ENCODE assay signal across 8 cellular contexts in the genomic region with DNA sequence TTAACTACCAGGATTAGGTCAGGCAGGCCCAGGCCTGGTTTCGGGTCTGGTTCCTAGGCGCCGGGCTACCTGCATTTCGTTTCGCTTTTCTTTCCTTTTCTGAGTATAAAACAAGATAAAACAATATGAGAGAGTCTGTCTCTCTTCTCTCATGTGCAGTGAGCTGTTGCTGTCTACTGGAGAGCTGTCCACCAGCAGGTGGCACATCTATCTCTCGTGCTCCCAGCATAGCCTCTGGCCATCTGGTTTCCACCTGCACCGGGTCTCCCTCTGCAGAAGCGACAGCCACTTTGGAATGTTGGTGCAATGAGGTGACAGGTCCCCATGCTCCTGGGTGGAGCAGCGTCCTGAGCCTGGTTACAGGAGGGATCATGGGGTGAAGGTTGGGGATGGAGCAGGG. TPM values are rescaled to one million over a fixed set of nuclear protein-coding genes. Genes with fewer than 3 reads are reported as not detected.
DNase-seq lines count a peak whose midpoint lies in the region; ATAC-seq and TF ChIP-seq lines count a peak whose summit lies in the region.

No MANE protein-coding gene starts in this region.

- H3K27ac ChIP-seq in cardiac muscle cell: no peak overlapping the region

- POLR2A ChIA-PET in BJ (lab: Charles Lee): no interaction called here

- peaks cover 3% of the 10 kb centered on the region for H3K27me3 Mint-ChIP-seq in activated naive CD4-positive, alpha-beta T cell treated with anti-CD3 and anti-CD28 coated beads, Interleukin-2, amount 50 U/mL, for 24 hours

- CTCF ChIA-PET in BJ (lab: Yijun Ruan, JAX): interaction anchor here (0.6 to 6.6 kb wide), 22 partner anchors 9 to 362 kb away, joined by 3 to 83 read pairs (median 4); a partner anchor contains a TSS

- no peak for ATAC-seq in HG03571 (IDR thresholded peaks at IDR 0.05; ENCODE audit: unreplicated experiment)

- H3K4me1 Mint-ChIP-seq in activated naive CD4-positive, alpha-beta T cell treated with anti-CD3 and anti-CD28 coated beads, Interleukin-2, amount 50 U/mL, for 24 hours: peaks cover 16% of the 10 kb centered on the region

- no peaks in the 10 kb centered on the region for H3K4me1 ChIP-seq in cardiac muscle cell (ENCODE audit: low read depth)

- H3K27me3 ChIP-seq in BJ (ENCODE audit: control insufficient read depth, insufficient read depth, low read length) (no peaks in the 10 kb centered on the region), cardiac muscle cell (no peaks in the 10 kb centered on the region)

- no peaks in the 10 kb centered on the region for H3K36me3 ChIP-seq in BJ (ENCODE audit: control insufficient read depth, insufficient read depth, low read length)
- H3K36me3 ChIP-seq in cardiac muscle cell: no peaks in the 10 kb centered on the region

- H3K27ac Mint-ChIP-seq in activated naive CD4-positive, alpha-beta T cell treated with anti-CD3 and anti-CD28 coated beads, Interleukin-2, amount 50 U/mL, for 24 hours: no peak overlapping the region

- no peak overlapping the region for H3K4me3 ChIP-seq in BJ (ENCODE audit: low read depth, low read length)
- H3K4me3 ChIP-seq in cardiac muscle cell: no peak overlapping the region

- no peak for DNase-seq in BJ (ENCODE audit: low read depth)
- DNase-seq in GM19240 (ENCODE audit: insufficient read length, low spot score): peak; percentile 36
- peak; percentile 80 for DNase-seq in NCI-H748 (lab: John Stamatoyannopoulos, UW; ENCODE audit: unreplicated experiment)
- peak; percentile 72 to 80 for DNase-seq in cardiac muscle cell (ENCODE audit: low read depth in 1 of 2, low spot score in 1 of 2)
- DNase-seq in renal cortical epithelial cell (ENCODE audit: low read depth): peak; percentile 42
- DNase-seq in activated gamma-delta T cell (lab: John Stamatoyannopoulos, UW): no peak

- H3K4me3 Mint-ChIP-seq in activated naive CD4-positive, alpha-beta T cell treated with anti-CD3 and anti-CD28 coated beads, Interleukin-2, amount 50 U/mL, for 24 hours: peak overlapping the region; percentile 78

- H3K9me3 Mint-ChIP-seq in activated naive CD4-positive, alpha-beta T cell treated with anti-CD3 and anti-CD28 coated beads, Interleukin-2, amount 50 U/mL, for 24 hours: no peaks in the 10 kb centered on the region

- H3K36me3 Mint-ChIP-seq in activated naive CD4-positive, alpha-beta T cell treated with anti-CD3 and anti-CD28 coated beads, Interleukin-2, amount 50 U/mL, for 24 hours: no peaks in the 10 kb centered on the region

- TF ChIP-seq CTCF in BJ (IDR thresholded peaks at IDR 0.05; ENCODE audit: insufficient read depth, low read depth, low read length) (peak; percentile 79), cardiac muscle cell (IDR thresholded peaks at IDR 0.05; ENCODE audit: low read depth, low read length) (peak; percentile 82)

- H3K9me3 ChIP-seq in cardiac muscle cell (ENCODE audit: low read depth): no peaks in the 10 kb centered on the region

RNA-seq across cellular contexts. Expression of a gene that starts 27.7 kb away (rescaled TPM):
- 0.58 and 1.0 TPM in 2 replicates for polyA plus RNA-seq in BJ (2011; rRNA removed)
- polyA minus RNA-seq in BJ (2011; rRNA and poly(A)+ RNA removed): 0.31 and 0.66 TPM in 2 replicates
- total RNA-seq in cardiac muscle cell: 0.60 and 0.67 TPM in 2 replicates
- 0.35 and 0.56 TPM in 2 replicates for polyA plus RNA-seq in cardiac muscle cell
- 0.30 TPM in 1 of 2 replicates, not detected in the other for total RNA-seq in renal cortical epithelial cell

RNA-seq across cellular contexts. Expression of a gene that starts 27.8 kb away (rescaled TPM):
- polyA plus RNA-seq in BJ (2011; rRNA removed): not detected in 2 replicates
- not detected in 2 replicates for polyA minus RNA-seq in BJ (2011; rRNA and poly(A)+ RNA removed)
- total RNA-seq in cardiac muscle cell: 0.15 TPM in 1 of 2 replicates, not detected in the other
- polyA plus RNA-seq in cardiac muscle cell: 0.04 TPM in 1 of 2 replicates, not detected in the other
- not detected in 2 replicates for total RNA-seq in renal cortical epithelial cell

Comparison
In these comparisons a context has a peak if more than half of its experiments do, and no peak if none do; other contexts are left out.
1. DNase-seq: peak in GM19240 (single experiment), NCI-H748 (single experiment), cardiac muscle cell (2 of 2) and renal cortical epithelial cell (single experiment); none in BJ (single experiment) and activated gamma-delta T cell (single experiment).